ENCODE assay signal across 17 cellular contexts in the genomic region with DNA sequence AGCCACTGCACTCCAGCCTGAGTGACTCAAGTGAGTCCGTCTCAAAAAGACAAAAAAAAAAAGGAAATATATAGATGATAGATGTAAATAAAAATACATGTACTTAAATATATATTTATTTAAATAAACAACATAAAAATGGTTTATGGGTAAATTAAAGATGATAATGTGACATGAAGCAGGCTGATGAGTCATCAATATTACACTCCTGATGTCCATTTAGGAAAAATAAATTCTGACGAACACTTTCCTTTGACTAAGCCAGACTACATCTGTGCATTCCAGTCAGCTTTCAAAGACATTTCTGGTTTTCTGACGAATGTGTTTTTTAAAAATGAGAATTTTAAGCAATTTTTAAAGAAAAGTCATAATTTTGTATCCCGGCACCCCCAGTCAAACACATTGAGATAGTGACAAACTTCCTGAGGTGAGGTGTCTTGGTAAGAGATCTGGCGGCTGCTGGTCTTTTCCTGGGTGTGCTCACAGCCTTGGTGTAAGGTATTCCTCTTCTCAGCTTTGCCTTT.
A peak's percentile ranks its signal among the peaks of the same experiment; 100 is the strongest.
DNase-seq lines count a peak whose midpoint lies in the region; ATAC-seq, FAIRE-seq and TF ChIP-seq lines count a peak whose summit lies in the region.
"Had no signal": no experiment of that assay in that cellular context is flagged by ENCODE, and none has a peak within 500 bp of the region (broad histone marks: within the 10 kb centered on the region; RNA-seq: fewer than 3 reads in every experiment).

No MANE protein-coding gene starts in this region.

- POLR2A ChIA-PET in HepG2 (lab: Yijun Ruan, JAX), result no interaction called here

- H3K36me3 Mint-ChIP-seq in mesothelial cell of epicardium (peaks cover 7% of the 10 kb centered on the region), immature natural killer cell (no peaks in the 10 kb centered on the region)
- H3K36me3 Mint-ChIP-seq: CD4-positive, CD25-positive, alpha-beta regulatory T cell had no signal

- no peak for TF ChIP-seq RAD21 in HepG2 (CRISPR knock-in tag; IDR thresholded peaks at IDR 0.05)

- no peaks in the 10 kb centered on the region for H3K27me3 Mint-ChIP-seq in mesothelial cell of epicardium (ENCODE audit: low read depth)
- H3K27me3 Mint-ChIP-seq in immature natural killer cell (ENCODE audit: low read depth in 3 of 3), result peaks cover 0 to 3% (median 2%) of the 10 kb centered on the region in 3 donors
- H3K27me3 Mint-ChIP-seq: CD4-positive, CD25-positive, alpha-beta regulatory T cell; IgD-negative memory B cell had no signal

- H3K27me3 ChIP-seq in HepG2 (ENCODE audit: control insufficient read depth in 1 of 2, insufficient read depth in 2 of 2, low read length in 2 of 2) (no peaks in the 10 kb centered on the region; a peak in 1 of 5 replicates), right lobe of liver (no peaks in the 10 kb centered on the region)
- H3K27me3 ChIP-seq: BLaER1 treated with 17β-estradiol and CSF1 and Interleukin-3, amounts not matched to agents 10 nM and 100 nM had no signal

- ATAC-seq in HepG2 (no peak), right lobe of liver (no peak), HG02981 (IDR thresholded peaks at IDR 0.05; ENCODE audit: unreplicated experiment) (no peak), GM21447 (IDR thresholded peaks at IDR 0.05; ENCODE audit: unreplicated experiment) (no peak)
- ATAC-seq: HCT116 had no signal

- H2AFZ ChIP-seq in HepG2 (ENCODE audit: low read length), result no peak overlapping the region

- H3K4me1 ChIP-seq in HepG2 (ENCODE audit: insufficient read depth, low read length) (no peaks in the 10 kb centered on the region), right lobe of liver (no peaks in the 10 kb centered on the region)
- H3K4me1 ChIP-seq: BLaER1 treated with 17β-estradiol and CSF1 and Interleukin-3, amounts not matched to agents 10 nM and 100 nM had no signal

- H3K79me2 ChIP-seq in HepG2 (ENCODE audit: insufficient read depth, low read length), result no peaks in the 10 kb centered on the region

- peaks cover 15% of the 10 kb centered on the region for H3K9me3 Mint-ChIP-seq in mesothelial cell of epicardium
- H3K9me3 Mint-ChIP-seq in immature natural killer cell, result peaks cover 0 to 10% (median 5%) of the 10 kb centered on the region in 6 donors

- peaks cover 6% of the 10 kb centered on the region; the same call in 1 of the 2 replicates for H3K9me3 ChIP-seq in HepG2 (ENCODE audit: low read length)
- H3K9me3 ChIP-seq in right lobe of liver, result no peaks in the 10 kb centered on the region

- H3K36me3 ChIP-seq in HepG2 (replicated peaks in 1 of 2; ENCODE audit: control insufficient read depth in 1 of 2, insufficient read depth in 2 of 2, low read length in 2 of 2) (no peaks in the 10 kb centered on the region), right lobe of liver (no peaks in the 10 kb centered on the region)
- H3K36me3 ChIP-seq: BLaER1 treated with 17β-estradiol and CSF1 and Interleukin-3, amounts not matched to agents 10 nM and 100 nM had no signal

- no peak for TF ChIP-seq EP300 in HepG2 (IDR thresholded peaks at IDR 0.05; ENCODE audit: low read depth in 2 of 2, low read length in 2 of 2)
- no peak for TF ChIP-seq EP300 in HepG2 (CRISPR knock-in tag; IDR thresholded peaks at IDR 0.05; ENCODE audit: borderline replicate concordance)

- no peak for FAIRE-seq in HepG2 (lab: Jason Lieb, UNC)
- FAIRE-seq: GM19239 had no signal

- no peak for TF ChIP-seq POLR2A in HepG2 (IDR thresholded peaks at IDR 0.05; ENCODE audit: insufficient read depth in 1 of 2, low read depth in 2 of 2, low read length in 2 of 2)
- TF ChIP-seq POLR2A in right lobe of liver (IDR thresholded peaks at IDR 0.05), result no peak

- intact Hi-C loops in HepG2 (cut with micrococcal nuclease; ENCODE audit: unreplicated experiment) (no loop called here), right lobe of liver (cut with DNase I) (no loop called here)

- WGBS in HepG2 (ENCODE audit: low lambda C conversion rate), result 22% methylated on average over 5 of the region's 5 CpGs
- 53% methylated on average over 5 of the region's 5 CpGs for WGBS in right lobe of liver (ENCODE audit: insufficient coverage, low coverage, low lambda C conversion rate, missing lambda C conversion rate)

- no TSS peak for BruUV-seq in HepG2 (replicated peaks; lab: Mats Ljungman, UMichigan)

- H3K4me2 ChIP-seq in HepG2 (ENCODE audit: low read depth, low read length), result no peak overlapping the region
- H3K4me2 ChIP-seq: BLaER1 treated with 17β-estradiol and CSF1 and Interleukin-3, amounts not matched to agents 10 nM and 100 nM had no signal

- no peak for DNase-seq in HepG2 (ENCODE audit: low spot score)
- no peak for DNase-seq in right lobe of liver
- DNase-seq in mesothelial cell of epicardium (ENCODE audit: low spot score in 2 of 2, unreplicated experiment in 2 of 2), result no peak
- DNase-seq in skeletal muscle cell (ENCODE audit: low read depth), result peak; percentile 2
- DNase-seq in immature natural killer cell, result no peak
- DNase-seq: 8988T; ACHN; CD4-positive, CD25-positive, alpha-beta regulatory T cell; DMS53; GF-D8 had no signal

- TF ChIP-seq CTCF in HepG2 (CRISPR knock-in tag; IDR thresholded peaks at IDR 0.05), result no peak
- TF ChIP-seq CTCF in right lobe of liver (IDR thresholded peaks at IDR 0.05), result no peak
- no peak for TF ChIP-seq CTCF in mesothelial cell of epicardium (IDR thresholded peaks at IDR 0.05; ENCODE audit: unreplicated experiment)

- H3K27ac ChIP-seq in HepG2 (ENCODE audit: extremely low read length, insufficient read depth, low read length), result no peak overlapping the region
- H3K27ac ChIP-seq in right lobe of liver, result no peak overlapping the region
- H3K27ac ChIP-seq: BLaER1 treated with 17β-estradiol and CSF1 and Interleukin-3, amounts not matched to agents 10 nM and 100 nM; HL-60 had no signal

- H3K4me1 Mint-ChIP-seq in mesothelial cell of epicardium (peaks cover 5% of the 10 kb centered on the region), immature natural killer cell (no peaks in the 10 kb centered on the region)
- H3K4me1 Mint-ChIP-seq: CD4-positive, CD25-positive, alpha-beta regulatory T cell had no signal

- CTCF ChIA-PET in HepG2 (lab: Yijun Ruan, JAX; ENCODE audit: low intra/inter-chr PET ratio, low total read pairs), result no interaction called here

- H3K4me3 ChIP-seq in HepG2 (replicated peaks in 1 of 3; ENCODE audit: insufficient read depth in 1 of 3, low read depth in 2 of 3, low read length in 3 of 3) (no peak overlapping the region), right lobe of liver (no peak overlapping the region), skeletal muscle cell (ENCODE audit: low read depth, low read length) (no peak overlapping the region)
- H3K4me3 ChIP-seq: BLaER1 treated with 17β-estradiol and CSF1 and Interleukin-3, amounts not matched to agents 10 nM and 100 nM had no signal

- peak overlapping the region; percentile 1 for H3K27ac Mint-ChIP-seq in mesothelial cell of epicardium
- H3K27ac Mint-ChIP-seq in immature natural killer cell, result no peak overlapping the region
- H3K27ac Mint-ChIP-seq: CD4-positive, CD25-positive, alpha-beta regulatory T cell had no signal

- H4K20me1 ChIP-seq in HepG2 (ENCODE audit: insufficient read depth, low read length), result no peaks in the 10 kb centered on the region
- H4K20me1 ChIP-seq: BLaER1 treated with 17β-estradiol and CSF1 and Interleukin-3, amounts not matched to agents 10 nM and 100 nM had no signal

- in situ Hi-C loops in HepG2 (cut with HindIII; ENCODE audit: extremely low pct_ligation_motif_present, low pct_unique_long_range_greater_than_20kb), result no loop called here

- H3K4me3 Mint-ChIP-seq in mesothelial cell of epicardium, result no peak overlapping the region
- no peak overlapping the region for H3K4me3 Mint-ChIP-seq in immature natural killer cell
- H3K4me3 Mint-ChIP-seq: CD4-positive, CD25-positive, alpha-beta regulatory T cell; IgD-negative memory B cell had no signal

- H3K9ac ChIP-seq in HepG2 (ENCODE audit: insufficient read depth, low read depth, low read length), result no peak overlapping the region
- H3K9ac ChIP-seq: BLaER1 treated with 17β-estradiol and CSF1 and Interleukin-3, amounts not matched to agents 10 nM and 100 nM had no signal

TF ChIP-seq in HepG2, 621 proteins besides CTCF, POLR2A, EP300 and RAD21:
- no peak for TF ChIP-seq ATRX (CRISPR knock-in tag; IDR thresholded peaks at IDR 0.05; ENCODE audit: borderline replicate concordance)
- no peak for TF ChIP-seq YEATS4 (CRISPR knock-in tag; IDR thresholded peaks at IDR 0.05; ENCODE audit: borderline replicate concordance)
- no peak for TF ChIP-seq ZFP36L2 (CRISPR knock-in tag; IDR thresholded peaks at IDR 0.05)
- peak; percentile 72 for TF ChIP-seq MAFF (IDR thresholded peaks at IDR 0.05; ENCODE audit: low read depth, low read length)
- TF ChIP-seq ZNF781 (CRISPR knock-in tag; IDR thresholded peaks at IDR 0.05; ENCODE audit: borderline replicate concordance, not compliant biosample characterization), result no peak
- TF ChIP-seq MAFK (conservative IDR thresholded peaks at IDR 0.05 in 1 of 2, IDR thresholded peaks at IDR 0.05 in 1 of 2; ENCODE audit: low read length in 2 of 2), result peak; percentile 35 to 81; a peak in 3 of 4 replicates
